ENCODE assay signal across 1 cellular context in the genomic region with DNA sequence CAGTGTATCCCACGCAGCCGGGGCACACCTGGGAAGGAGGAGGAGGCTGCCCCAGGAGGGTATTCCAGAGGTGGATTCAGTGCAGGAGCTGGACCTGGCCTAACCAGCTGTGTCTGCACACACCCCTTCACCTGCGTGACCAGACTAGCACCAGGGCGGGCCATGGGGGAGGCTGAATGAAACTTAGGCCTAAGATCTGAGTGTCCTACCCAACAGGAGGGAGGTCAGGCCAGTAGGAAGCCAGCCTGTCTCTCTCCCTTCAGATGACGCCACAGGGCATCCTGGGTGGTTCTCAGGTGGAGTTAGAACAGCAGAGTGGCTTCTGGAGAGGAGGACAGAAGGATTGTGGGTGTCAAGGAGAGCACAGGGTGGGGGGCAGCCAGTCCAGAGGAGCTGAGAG.
TF ChIP-seq lines count a peak whose summit lies in the region.

No MANE protein-coding gene starts in this region.

TF ChIP-seq in GM23338, 12 proteins besides CTCF, POLR2A, EP300 and RAD21:
- TF ChIP-seq STAT1 (IDR thresholded peaks at IDR 0.05; ENCODE audit: unreplicated experiment), result no peak
- TF ChIP-seq ZNF114 (CRISPR knock-in tag; IDR thresholded peaks at IDR 0.05), result no peak
- no peak for TF ChIP-seq CREB1 (CRISPR knock-in tag; IDR thresholded peaks at IDR 0.05; ENCODE audit: low read depth)
- TF ChIP-seq REST (IDR thresholded peaks at IDR 0.05; ENCODE audit: unreplicated experiment), result no peak
- no peak for TF ChIP-seq ZNF331 (CRISPR knock-in tag; IDR thresholded peaks at IDR 0.05; ENCODE audit: low read depth)
- no peak for TF ChIP-seq EZH2 (IDR thresholded peaks at IDR 0.05; ENCODE audit: low read depth, unreplicated experiment)
